In genomic region chr2:136767030-136767429, GRCh38 we compare ENCODE assay signal across 30 cellular contexts. TPM values are rescaled to one million over a fixed set of nuclear protein-coding genes. Genes with fewer than 3 reads are reported as not detected.
DNase-seq lines count a peak whose midpoint lies in the region; ATAC-seq, FAIRE-seq and TF ChIP-seq lines count a peak whose summit lies in the region.
"Had no signal": no experiment of that assay in that cellular context is flagged by ENCODE, and none has a peak within 500 bp of the region (broad histone marks: within the 10 kb centered on the region; RNA-seq: fewer than 3 reads in every experiment).

No MANE protein-coding gene starts in this region.

- H3K4me1 ChIP-seq in MM.1S (ENCODE audit: low read length) (no peaks in the 10 kb centered on the region; the same call in 1 of the 2 replicates), astrocyte (ENCODE audit: insufficient read depth, low read length) (no peaks in the 10 kb centered on the region)
- H3K4me1 ChIP-seq: lower lobe of right lung had no signal

- H3F3A ChIP-seq in MM.1S (ENCODE audit: insufficient read depth, low read length): no peaks in the 10 kb centered on the region

- TF ChIP-seq CTCF in MM.1S (IDR thresholded peaks at IDR 0.05; ENCODE audit: low read length) (no peak), astrocyte (IDR thresholded peaks at IDR 0.05; ENCODE audit: insufficient read depth, low read depth, low read length) (no peak), nephron (IDR thresholded peaks at IDR 0.05; ENCODE audit: unreplicated experiment in 3 of 3) (no peak)

- ATAC-seq in stimulated activated naive CD8-positive, alpha-beta T cell treated with anti-CD3 and anti-CD28 coated beads, Interleukin-15, amount 100 ng/mL, for 72 hours: no peak
- ATAC-seq: activated CD8-positive, alpha-beta T cell treated with anti-CD3 and anti-CD28 coated beads, Interleukin-2, amount 10 ng/mL, durations not matched to agents 7 days and 5 days; lower lobe of right lung; natural killer cell; pancreas; right cardiac atrium; T-helper 17 cell had no signal

- H3K36me3 ChIP-seq in MM.1S (replicated peaks; ENCODE audit: insufficient read depth, low read length) (no peaks in the 10 kb centered on the region), astrocyte (ENCODE audit: insufficient read depth, low read length) (no peaks in the 10 kb centered on the region)
- H3K36me3 ChIP-seq: lower lobe of right lung, MG63, pancreas, tibial nerve had no signal

- DNase-seq in DMS79 (lab: John Stamatoyannopoulos, UW) (peak; percentile 66), MM.1S (peak; percentile 77), astrocyte (ENCODE audit: low read depth) (no peak), OCI-M2 (lab: John Stamatoyannopoulos, UW; ENCODE audit: unreplicated experiment) (no peak)
- no peak for DNase-seq in activated CD4-positive, alpha-beta T cell treated with anti-CD3 and anti-CD28 coated beads for 4 hours
- DNase-seq in stimulated activated naive CD8-positive, alpha-beta T cell treated with anti-CD3 and anti-CD28 coated beads, Interleukin-15, amount 100 ng/mL, for 72 hours: no peak
- no peak for DNase-seq in activated T-cell treated with anti-CD3 and anti-CD28 coated beads, Interleukin-2, amount 50 U/mL, for 1 hour
- DNase-seq: activated CD8-positive, alpha-beta T cell treated with anti-CD3 and anti-CD28 coated beads, Interleukin-2, amount 10 ng/mL, durations not matched to agents 7 days and 5 days; activated effector memory CD4-positive, alpha-beta T cell treated with Interleukin-2 at 50 U/mL for 16 hours; CD8-positive, alpha-beta memory T cell; DMS153; dorsolateral prefrontal cortex; KBM-7; lower lobe of right lung; MG63; natural killer cell; NCI-H1436 treated with DMSO at 0.1 percent for 48 hours; NCI-H510A treated with DMSO at 0.1 percent for 48 hours; pancreas; right cardiac atrium; stimulated activated CD4-positive, alpha-beta T cell treated with anti-CD3 and anti-CD28 coated beads, Interleukin-2, amount 100 ng/mL, for 24 hours; T-helper 17 cell had no signal

- H3K9me3 Mint-ChIP-seq in astrocyte (ENCODE audit: unreplicated experiment) (no peaks in the 10 kb centered on the region), nephron (no peaks in the 10 kb centered on the region)
- H3K9me3 Mint-ChIP-seq in stimulated activated naive CD8-positive, alpha-beta T cell treated with anti-CD3 and anti-CD28 coated beads, Interleukin-15, amount 100 ng/mL, for 72 hours: no peaks in the 10 kb centered on the region
- H3K9me3 Mint-ChIP-seq: CD8-positive, alpha-beta memory T cell had no signal

- H4K20me1 ChIP-seq in MM.1S (ENCODE audit: insufficient read depth, low read length) (no peaks in the 10 kb centered on the region), astrocyte (ENCODE audit: insufficient read depth, low read length) (no peaks in the 10 kb centered on the region)

- H2AFZ ChIP-seq in MM.1S (ENCODE audit: low read length) (no peak overlapping the region), astrocyte (ENCODE audit: low read depth, low read length) (no peak overlapping the region)

- H3K9me3 ChIP-seq in MM.1S (replicated peaks; ENCODE audit: insufficient read depth, low read length): no peaks in the 10 kb centered on the region
- peaks cover 3% of the 10 kb centered on the region for H3K9me3 ChIP-seq in astrocyte (ENCODE audit: insufficient read depth, low read depth, low read length)
- H3K9me3 ChIP-seq: lower lobe of right lung, MG63, pancreas, tibial nerve had no signal

- H3K27me3 ChIP-seq in MM.1S (replicated peaks; ENCODE audit: insufficient read depth, low read length) (peaks cover 3% of the 10 kb centered on the region; the same call in 1 of the 2 replicates), astrocyte (ENCODE audit: insufficient read depth, low read length) (peaks cover 38% of the 10 kb centered on the region)

- H3K27ac ChIP-seq in MM.1S (ENCODE audit: low read length): no peak overlapping the region
- H3K27ac ChIP-seq in astrocyte (ENCODE audit: low read depth, low read length): no peak overlapping the region
- H3K27ac ChIP-seq: dorsolateral prefrontal cortex, lower lobe of right lung, pancreas, RWPE1, SK-N-MC, tibial nerve had no signal

- H3K9ac ChIP-seq in MM.1S (ENCODE audit: low read length) (no peak overlapping the region), astrocyte (ENCODE audit: low read length) (no peak overlapping the region)

- no peak for FAIRE-seq in astrocyte (lab: Jason Lieb, UNC)
- FAIRE-seq: pancreas had no signal

- no peaks in the 10 kb centered on the region for H3K9me2 ChIP-seq in MM.1S (replicated peaks; ENCODE audit: insufficient read depth, low read length)

- H3K4me2 ChIP-seq in MM.1S (ENCODE audit: low read depth, low read length) (peak overlapping the region; percentile 91; the same call in 1 of the 2 replicates), astrocyte (ENCODE audit: low read length) (no peak overlapping the region)

- no peaks in the 10 kb centered on the region for H3K79me2 ChIP-seq in MM.1S (ENCODE audit: low read length)
- H3K79me2 ChIP-seq in astrocyte (ENCODE audit: insufficient read depth, low read length): no peaks in the 10 kb centered on the region

- H3K4me3 Mint-ChIP-seq in astrocyte (ENCODE audit: unreplicated experiment): no peak overlapping the region
- H3K4me3 Mint-ChIP-seq in nephron: peak overlapping the region; percentile 84 to 90 (median 89)
- H3K4me3 Mint-ChIP-seq in stimulated activated naive CD8-positive, alpha-beta T cell treated with anti-CD3 and anti-CD28 coated beads, Interleukin-15, amount 100 ng/mL, for 72 hours: no peak overlapping the region
- H3K4me3 Mint-ChIP-seq: activated CD8-positive, alpha-beta T cell treated with anti-CD3 and anti-CD28 coated beads, Interleukin-2, amount 10 ng/mL, durations not matched to agents 7 days and 5 days; B cell; natural killer cell; T-helper 17 cell had no signal

- H3K4me3 ChIP-seq in MM.1S (ENCODE audit: low read length) (no peak overlapping the region), astrocyte (ENCODE audit: insufficient read depth, low read depth, low read length) (no peak overlapping the region)
- H3K4me3 ChIP-seq: lower lobe of right lung, MG63, pancreas, SK-N-MC had no signal

- peak overlapping the region; percentile 1 for H3K27ac Mint-ChIP-seq in astrocyte (ENCODE audit: unreplicated experiment)
- no peak overlapping the region for H3K27ac Mint-ChIP-seq in nephron
- H3K27ac Mint-ChIP-seq in stimulated activated naive CD8-positive, alpha-beta T cell treated with anti-CD3 and anti-CD28 coated beads, Interleukin-15, amount 100 ng/mL, for 72 hours: no peak overlapping the region
- H3K27ac Mint-ChIP-seq: activated CD8-positive, alpha-beta T cell treated with anti-CD3 and anti-CD28 coated beads, Interleukin-2, amount 10 ng/mL, durations not matched to agents 7 days and 5 days; B cell; natural killer cell; T-helper 17 cell had no signal

- H3K4me1 Mint-ChIP-seq in astrocyte (ENCODE audit: low read depth, unreplicated experiment): peaks cover 2% of the 10 kb centered on the region
- H3K4me1 Mint-ChIP-seq in nephron: peaks cover 21% of the 10 kb centered on the region
- peaks cover 16% of the 10 kb centered on the region for H3K4me1 Mint-ChIP-seq in stimulated activated naive CD8-positive, alpha-beta T cell treated with anti-CD3 and anti-CD28 coated beads, Interleukin-15, amount 100 ng/mL, for 72 hours
- H3K4me1 Mint-ChIP-seq: natural killer cell had no signal

- H3K36me3 Mint-ChIP-seq in astrocyte (ENCODE audit: low read depth, unreplicated experiment): no peaks in the 10 kb centered on the region
- no peaks in the 10 kb centered on the region for H3K36me3 Mint-ChIP-seq in nephron (ENCODE audit: low read depth)
- H3K36me3 Mint-ChIP-seq: CD8-positive, alpha-beta memory T cell had no signal

- H3K27me3 Mint-ChIP-seq in astrocyte (ENCODE audit: low read depth, unreplicated experiment) (peaks cover 52% of the 10 kb centered on the region), nephron (ENCODE audit: low read depth) (peaks cover 96% of the 10 kb centered on the region)
- peaks cover 72% of the 10 kb centered on the region for H3K27me3 Mint-ChIP-seq in stimulated activated naive CD8-positive, alpha-beta T cell treated with anti-CD3 and anti-CD28 coated beads, Interleukin-15, amount 100 ng/mL, for 72 hours

RNA-seq across cellular contexts. Expression of gene THSD7B, which starts 1.7 kb away (rescaled TPM):
- 0.14 and 0.18 TPM in 2 replicates for total RNA-seq in astrocyte
- total RNA-seq: activated CD8-positive, alpha-beta T cell treated with anti-CD3 and anti-CD28 coated beads, Interleukin-2, amount 10 ng/mL, durations not matched to agents 7 days and 5 days; CD8-positive, alpha-beta memory T cell; G401; HT-29; mononuclear cell; natural killer cell; T-helper 17 cell had no signal

Comparison
In these comparisons a context has a peak if more than half of its experiments do, and no peak if none do; other contexts are left out.
1. DNase-seq: peak in DMS79 (single experiment) and MM.1S (single experiment); none in astrocyte (single experiment), OCI-M2 (single experiment), activated CD4-positive, alpha-beta T cell treated with anti-CD3 and anti-CD28 coated beads for 4 hours (0 of 2), stimulated activated naive CD8-positive, alpha-beta T cell treated with anti-CD3 and anti-CD28 coated beads, Interleukin-15, amount 100 ng/mL, for 72 hours (0 of 2) and activated T-cell treated with anti-CD3 and anti-CD28 coated beads, Interleukin-2, amount 50 U/mL, for 1 hour (single experiment).
2. H3K4me3 Mint-ChIP-seq: peak in nephron (3 of 3); none in astrocyte (single experiment) and stimulated activated naive CD8-positive, alpha-beta T cell treated with anti-CD3 and anti-CD28 coated beads, Interleukin-15, amount 100 ng/mL, for 72 hours (0 of 2).